In the genomic region with DNA sequence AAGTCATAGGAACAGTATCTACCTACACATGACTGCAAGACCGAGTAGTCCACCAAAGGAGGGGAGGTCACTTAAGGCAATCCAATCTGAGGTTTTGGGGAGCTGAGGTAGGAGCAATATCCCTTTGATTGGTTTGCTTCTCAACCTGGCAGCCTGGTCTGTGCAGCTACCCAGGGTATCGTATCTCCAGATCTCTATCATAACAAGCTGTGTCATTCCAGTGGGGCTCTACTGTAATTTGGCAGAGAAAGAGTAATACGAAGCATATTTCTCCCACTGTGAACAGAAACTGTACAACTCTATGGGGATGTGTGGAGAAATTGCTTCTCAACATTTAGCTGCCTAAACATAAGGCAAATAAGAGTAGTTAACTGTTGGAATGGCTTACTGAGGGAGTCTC, we compare ENCODE assay signal across 1 cellular context.
TF ChIP-seq lines count a peak whose summit lies in the region.

No MANE protein-coding gene starts in this region.

TF ChIP-seq in SK-N-SH treated with all-trans-retinoic acid at 6 μM for 48 hours, 23 proteins besides CTCF, POLR2A, EP300 and RAD21 (continued from another document):
- TF ChIP-seq, protein P1, sequence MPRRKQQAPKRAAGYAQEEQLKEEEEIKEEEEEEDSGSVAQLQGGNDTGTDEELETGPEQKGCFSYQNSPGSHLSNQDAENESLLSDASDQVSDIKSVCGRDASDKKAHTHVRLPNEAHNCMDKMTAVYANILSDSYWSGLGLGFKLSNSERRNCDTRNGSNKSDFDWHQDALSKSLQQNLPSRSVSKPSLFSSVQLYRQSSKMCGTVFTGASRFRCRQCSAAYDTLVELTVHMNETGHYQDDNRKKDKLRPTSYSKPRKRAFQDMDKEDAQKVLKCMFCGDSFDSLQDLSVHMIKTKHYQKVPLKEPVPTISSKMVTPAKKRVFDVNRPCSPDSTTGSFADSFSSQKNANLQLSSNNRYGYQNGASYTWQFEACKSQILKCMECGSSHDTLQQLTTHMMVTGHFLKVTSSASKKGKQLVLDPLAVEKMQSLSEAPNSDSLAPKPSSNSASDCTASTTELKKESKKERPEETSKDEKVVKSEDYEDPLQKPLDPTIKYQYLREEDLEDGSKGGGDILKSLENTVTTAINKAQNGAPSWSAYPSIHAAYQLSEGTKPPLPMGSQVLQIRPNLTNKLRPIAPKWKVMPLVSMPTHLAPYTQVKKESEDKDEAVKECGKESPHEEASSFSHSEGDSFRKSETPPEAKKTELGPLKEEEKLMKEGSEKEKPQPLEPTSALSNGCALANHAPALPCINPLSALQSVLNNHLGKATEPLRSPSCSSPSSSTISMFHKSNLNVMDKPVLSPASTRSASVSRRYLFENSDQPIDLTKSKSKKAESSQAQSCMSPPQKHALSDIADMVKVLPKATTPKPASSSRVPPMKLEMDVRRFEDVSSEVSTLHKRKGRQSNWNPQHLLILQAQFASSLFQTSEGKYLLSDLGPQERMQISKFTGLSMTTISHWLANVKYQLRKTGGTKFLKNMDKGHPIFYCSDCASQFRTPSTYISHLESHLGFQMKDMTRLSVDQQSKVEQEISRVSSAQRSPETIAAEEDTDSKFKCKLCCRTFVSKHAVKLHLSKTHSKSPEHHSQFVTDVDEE (CRISPR knock-in tag; IDR thresholded peaks at IDR 0.05) = no peak
- no peak for TF ChIP-seq CSDC2 (CRISPR knock-in tag; IDR thresholded peaks at IDR 0.05)
- TF ChIP-seq ZNF70 (CRISPR knock-in tag; IDR thresholded peaks at IDR 0.05) = no peak
- no peak for TF ChIP-seq ZFP3 (CRISPR knock-in tag; IDR thresholded peaks at IDR 0.05)
- no peak for TF ChIP-seq RARB (CRISPR knock-in tag; IDR thresholded peaks at IDR 0.05)
- TF ChIP-seq, protein P2, sequence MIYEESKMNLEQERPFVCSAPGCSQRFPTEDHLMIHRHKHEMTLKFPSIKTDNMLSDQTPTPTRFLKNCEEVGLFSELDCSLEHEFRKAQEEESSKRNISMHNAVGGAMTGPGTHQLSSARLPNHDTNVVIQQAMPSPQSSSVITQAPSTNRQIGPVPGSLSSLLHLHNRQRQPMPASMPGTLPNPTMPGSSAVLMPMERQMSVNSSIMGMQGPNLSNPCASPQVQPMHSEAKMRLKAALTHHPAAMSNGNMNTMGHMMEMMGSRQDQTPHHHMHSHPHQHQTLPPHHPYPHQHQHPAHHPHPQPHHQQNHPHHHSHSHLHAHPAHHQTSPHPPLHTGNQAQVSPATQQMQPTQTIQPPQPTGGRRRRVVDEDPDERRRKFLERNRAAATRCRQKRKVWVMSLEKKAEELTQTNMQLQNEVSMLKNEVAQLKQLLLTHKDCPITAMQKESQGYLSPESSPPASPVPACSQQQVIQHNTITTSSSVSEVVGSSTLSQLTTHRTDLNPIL (CRISPR knock-in tag; IDR thresholded peaks at IDR 0.05; ENCODE audit: low read depth) = no peak
- TF ChIP-seq, protein P3, sequence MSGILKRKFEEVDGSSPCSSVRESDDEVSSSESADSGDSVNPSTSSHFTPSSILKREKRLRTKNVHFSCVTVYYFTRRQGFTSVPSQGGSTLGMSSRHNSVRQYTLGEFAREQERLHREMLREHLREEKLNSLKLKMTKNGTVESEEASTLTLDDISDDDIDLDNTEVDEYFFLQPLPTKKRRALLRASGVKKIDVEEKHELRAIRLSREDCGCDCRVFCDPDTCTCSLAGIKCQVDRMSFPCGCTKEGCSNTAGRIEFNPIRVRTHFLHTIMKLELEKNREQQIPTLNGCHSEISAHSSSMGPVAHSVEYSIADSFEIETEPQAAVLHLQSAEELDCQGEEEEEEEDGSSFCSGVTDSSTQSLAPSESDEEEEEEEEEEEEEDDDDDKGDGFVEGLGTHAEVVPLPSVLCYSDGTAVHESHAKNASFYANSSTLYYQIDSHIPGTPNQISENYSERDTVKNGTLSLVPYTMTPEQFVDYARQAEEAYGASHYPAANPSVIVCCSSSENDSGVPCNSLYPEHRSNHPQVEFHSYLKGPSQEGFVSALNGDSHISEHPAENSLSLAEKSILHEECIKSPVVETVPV (CRISPR knock-in tag; IDR thresholded peaks at IDR 0.05) = no peak
- TF ChIP-seq TOX (CRISPR knock-in tag; IDR thresholded peaks at IDR 0.05; ENCODE audit: borderline replicate concordance) = no peak
- TF ChIP-seq ZFP30 (CRISPR knock-in tag; IDR thresholded peaks at IDR 0.05) = no peak
